8 cellular contexts compared by ENCODE assay signal in the genomic region with DNA sequence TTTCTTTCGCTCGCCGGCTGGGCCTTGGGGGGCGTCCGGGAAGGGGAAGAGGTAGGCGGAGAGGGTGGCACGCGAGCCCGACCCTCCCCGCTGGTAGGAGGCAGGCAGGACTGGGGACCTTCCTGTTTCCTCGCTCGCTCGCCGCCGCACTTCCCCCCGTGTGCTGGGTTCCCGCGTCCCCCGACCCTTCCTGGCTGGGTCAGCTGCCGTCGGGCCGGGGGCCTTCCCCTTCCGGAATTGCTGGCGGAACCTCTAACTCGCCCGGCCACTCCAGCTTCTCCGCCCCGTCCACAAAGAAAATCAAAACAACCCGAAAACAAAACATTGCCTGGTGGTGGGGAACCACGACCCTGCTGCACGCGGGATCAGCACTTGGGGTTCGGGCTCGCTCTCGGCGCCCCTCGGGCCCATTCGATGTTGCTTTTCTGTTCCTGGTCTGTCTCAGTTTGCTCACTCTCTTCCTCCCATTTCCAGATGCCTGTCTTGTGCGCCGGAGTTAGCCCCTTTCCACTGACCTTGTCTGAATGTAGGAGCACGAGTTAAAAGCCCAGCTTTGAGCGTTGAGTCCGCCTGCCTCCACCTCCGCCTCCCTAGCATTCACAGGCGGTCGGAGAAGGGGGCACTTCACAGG. TPM values are rescaled to one million over a fixed set of nuclear protein-coding genes. Genes with fewer than 3 reads are reported as not detected.
DNase-seq lines count a peak whose midpoint lies in the region; ATAC-seq, FAIRE-seq and TF ChIP-seq lines count a peak whose summit lies in the region.

No MANE protein-coding gene starts in this region.

- H3K79me2 ChIP-seq in DND-41 (ENCODE audit: insufficient read depth, low read length), result peaks cover 68% of the 10 kb centered on the region

- intact Hi-C loops in colonic mucosa (cut with DNase I), result loop anchor here (5.0 kb wide), 1 partner anchor 400 kb away; no protein-coding TSS in a partner anchor

- H3K9me3 ChIP-seq in DND-41 (ENCODE audit: insufficient read depth, low read length, severe bottlenecking) (no peaks in the 10 kb centered on the region), SJCRH30 (replicated peaks) (no peaks in the 10 kb centered on the region), colonic mucosa (no peaks in the 10 kb centered on the region)

- peak; percentile 56 for ATAC-seq in DND-41 (ENCODE audit: insufficient read depth, low read depth)
- ATAC-seq in GM19397 (IDR thresholded peaks at IDR 0.05; ENCODE audit: unreplicated experiment), result peak; percentile 35
- ATAC-seq in HG03460 (IDR thresholded peaks at IDR 0.05; ENCODE audit: unreplicated experiment), result peak; percentile 40

- no peaks in the 10 kb centered on the region for H3K27me3 ChIP-seq in DND-41 (ENCODE audit: insufficient read depth, low read length, poor library complexity)
- no peaks in the 10 kb centered on the region for H3K27me3 ChIP-seq in SJCRH30
- H3K27me3 ChIP-seq in colonic mucosa, result no peaks in the 10 kb centered on the region

- no peak for FAIRE-seq in RCC 7860 (lab: Jason Lieb, UNC)

- H2AFZ ChIP-seq in DND-41 (ENCODE audit: low read depth, low read length), result peak overlapping the region; percentile 78

- H3K4me3 ChIP-seq in DND-41 (ENCODE audit: low read depth in 1 of 2, low read length in 2 of 2) (peak overlapping the region; percentile 61 to 85), SJCRH30 (peak overlapping the region; percentile 91), colonic mucosa (peak overlapping the region; percentile 83)

- TF ChIP-seq CTCF in DND-41 (IDR thresholded peaks at IDR 0.05; ENCODE audit: borderline replicate concordance, extremely low read depth, low read length, poor library complexity, severe bottlenecking) (no peak), colonic mucosa (IDR thresholded peaks at IDR 0.05) (no peak)

- no peak for DNase-seq in DND-41
- peak; percentile 53 to 62 for DNase-seq in SJCRH30
- DNase-seq in colonic mucosa, result peak; percentile 55
- peak; percentile 83 for DNase-seq in left kidney (ENCODE audit: low read depth, low spot score)
- DNase-seq in stimulated activated CD4-positive, alpha-beta T cell treated with anti-CD3 and anti-CD28 coated beads, Interleukin-15, amount 100 ng/mL, for 48 hours (ENCODE audit: low read depth in 2 of 2), result peak; percentile 12 to 24
- no peak for DNase-seq in RCC 7860 (ENCODE audit: low spot score)

- peak overlapping the region; percentile 73 for H3K9ac ChIP-seq in DND-41 (ENCODE audit: low read depth, low read length)
- H3K9ac ChIP-seq in colonic mucosa (ENCODE audit: low read depth in 2 of 2, low read length in 2 of 2), result peak overlapping the region; percentile 95 to 97

- H3K4me1 ChIP-seq in DND-41 (ENCODE audit: insufficient read depth, low read length), result peaks cover 41% of the 10 kb centered on the region
- 0 out of 2 replicates have a peak, but pooled peaks cover 4% of the 10 kb centered on the region for H3K4me1 ChIP-seq in SJCRH30
- H3K4me1 ChIP-seq in colonic mucosa, result peaks cover 10% of the 10 kb centered on the region

- H4K20me1 ChIP-seq in DND-41 (ENCODE audit: insufficient read depth, low read length), result peaks cover 47% of the 10 kb centered on the region

- peak overlapping the region; percentile 79 for H3K4me2 ChIP-seq in DND-41 (ENCODE audit: insufficient read depth, low read length)

- H3K27ac ChIP-seq in DND-41 (ENCODE audit: low read length) (peak overlapping the region; percentile 89), SJCRH30 (peak overlapping the region; percentile 93), colonic mucosa (peak overlapping the region; percentile 92)

- peaks cover 8% of the 10 kb centered on the region for H3K36me3 ChIP-seq in DND-41 (ENCODE audit: insufficient read depth, low read length)
- no peaks in the 10 kb centered on the region; the same call in 1 of the 2 replicates for H3K36me3 ChIP-seq in SJCRH30
- no peaks in the 10 kb centered on the region for H3K36me3 ChIP-seq in colonic mucosa

RNA-seq across cellular contexts. Expression of a gene that starts 0.6 kb away (rescaled TPM):
- total RNA-seq in SJCRH30 (2014; rRNA removed; shearing (Covaris generic)), result 152 and 177 TPM in 2 replicates
- 100 to 1,000 TPM; 176 to 196 TPM for total RNA-seq in colonic mucosa

Comparison
In these comparisons a context has a peak if more than half of its experiments do, and no peak if none do; other contexts are left out.
1. DNase-seq: peak in SJCRH30 (2 of 2), colonic mucosa (single experiment), left kidney (single experiment) and stimulated activated CD4-positive, alpha-beta T cell treated with anti-CD3 and anti-CD28 coated beads, Interleukin-15, amount 100 ng/mL, for 48 hours (2 of 2); none in DND-41 (single experiment) and RCC 7860 (single experiment).
2. Peak in every context shown above with its lines, with median percentiles within 50 percentile points of each other: ATAC-seq, H3K27ac ChIP-seq and H3K4me3 ChIP-seq.